Comparison of ENCODE assay signal across 8 cellular contexts in the genomic region with DNA sequence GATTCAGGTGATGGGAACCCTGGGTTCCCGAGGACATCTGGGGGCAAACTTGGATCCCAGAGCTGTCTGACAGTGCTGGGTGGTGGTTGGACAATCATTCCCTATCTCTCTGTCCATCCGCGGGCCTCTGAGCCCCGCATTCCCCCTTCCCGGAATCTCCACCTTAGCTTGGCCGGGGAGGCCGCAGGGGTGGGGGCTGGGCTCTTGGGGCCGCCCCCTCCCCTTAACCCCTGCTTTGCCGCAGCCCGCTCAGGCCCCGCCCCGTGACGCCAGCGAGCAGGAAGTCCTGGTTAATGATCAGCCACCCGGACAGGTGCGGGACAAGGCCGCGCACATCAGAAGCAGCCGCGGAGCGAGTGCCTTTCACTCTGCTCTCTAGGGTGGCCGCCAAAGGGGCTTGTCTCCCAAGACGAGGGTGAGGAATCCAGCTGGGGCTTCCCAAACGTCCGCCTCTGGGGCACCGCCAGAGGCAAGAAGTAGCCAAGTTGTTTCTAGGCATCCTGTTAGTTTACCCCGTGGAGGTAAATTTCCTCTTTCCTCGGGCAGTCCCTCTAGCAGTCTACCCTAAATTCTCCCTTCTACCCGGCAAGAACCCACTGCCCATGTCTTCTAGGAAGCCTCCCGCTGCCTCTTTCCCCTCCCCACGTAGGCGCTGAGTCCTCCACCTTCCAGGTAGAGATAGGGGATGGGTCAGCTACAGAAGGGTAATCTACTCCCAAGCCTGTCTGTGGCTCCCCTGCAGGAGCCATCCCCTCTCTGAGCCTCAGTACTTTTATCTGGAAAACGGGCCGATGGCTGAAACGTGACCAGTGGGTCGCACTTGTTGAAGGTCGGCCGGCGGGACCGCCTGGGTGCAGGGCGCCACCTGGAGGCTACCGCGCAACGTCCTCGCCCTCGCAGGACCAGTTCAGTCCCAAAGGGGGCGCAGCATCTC. TPM values are rescaled to one million over a fixed set of nuclear protein-coding genes. Genes with fewer than 3 reads are reported as not detected.
DNase-seq lines count a peak whose midpoint lies in the region; ATAC-seq and TF ChIP-seq lines count a peak whose summit lies in the region.

No MANE protein-coding gene starts in this region.

- peak overlapping the region; percentile 99 for H3K4me2 ChIP-seq in OCI-LY1 (ENCODE audit: low read length)

- no peaks in the 10 kb centered on the region for H3K27me3 ChIP-seq in OCI-LY1 (ENCODE audit: insufficient read depth, low read length)

- no peaks in the 10 kb centered on the region for H3K9me3 ChIP-seq in OCI-LY1 (ENCODE audit: low read length)

- DNase-seq in DMS153 treated with DMSO at 0.1 percent for 48 hours (lab: John Stamatoyannopoulos, UW; ENCODE audit: unreplicated experiment) (peak; percentile 62), activated T-cell treated with anti-CD3 and anti-CD28 coated beads for 1 hour (ENCODE audit: low read depth) (peak; percentile 68), epithelial cell of proximal tubule (ENCODE audit: low read depth) (no peak), mucosa of gallbladder (ENCODE audit: low spot score) (peak; percentile 88), mesenteric fat pad (ENCODE audit: low spot score) (no peak)
- peak; percentile 79 for DNase-seq in stimulated activated CD8-positive, alpha-beta memory T cell treated with anti-CD3 and anti-CD28 coated beads, Interleukin-2, amount 100 ng/mL, for 48 hours (ENCODE audit: low read depth in 2 of 2)

- H4K20me1 ChIP-seq in OCI-LY1 (ENCODE audit: insufficient read depth, low read length) = no peaks in the 10 kb centered on the region

- peak overlapping the region; percentile 94 for H3K9ac ChIP-seq in OCI-LY1 (ENCODE audit: low read length)

- H3F3A ChIP-seq in OCI-LY1 (ENCODE audit: insufficient read depth, low read length) = no peaks in the 10 kb centered on the region

- H2AFZ ChIP-seq in OCI-LY1 (ENCODE audit: low read length) = no peak overlapping the region

- no peaks in the 10 kb centered on the region for H3K36me3 ChIP-seq in OCI-LY1 (ENCODE audit: insufficient read depth, low read length)

- H3K4me1 ChIP-seq in OCI-LY1 (ENCODE audit: insufficient read depth, low read length, severe bottlenecking) = peaks cover 41% of the 10 kb centered on the region

- H3K4me3 ChIP-seq in OCI-LY1 (ENCODE audit: low read depth, low read length, poor library complexity, severe bottlenecking) = peak overlapping the region; percentile 83
- H3K4me3 ChIP-seq in epithelial cell of proximal tubule (ENCODE audit: low read depth, low read length) = peak overlapping the region; percentile 72

- no peaks in the 10 kb centered on the region for H3K79me2 ChIP-seq in OCI-LY1 (ENCODE audit: insufficient read depth, low read length)

- peak overlapping the region; percentile 18 for H3K27ac ChIP-seq in OCI-LY1 (ENCODE audit: low read depth, low read length, poor library complexity, severe bottlenecking)

- ATAC-seq in HG02885 (IDR thresholded peaks at IDR 0.05; ENCODE audit: poor library complexity, unreplicated experiment) = peak; percentile 33

- peak; percentile 100 for TF ChIP-seq CTCF in OCI-LY1 (IDR thresholded peaks at IDR 0.05; ENCODE audit: low read length)
- peak; percentile 100 for TF ChIP-seq CTCF in epithelial cell of proximal tubule (conservative IDR thresholded peaks at IDR 0.05; ENCODE audit: low read depth, low read length)

- no peaks in the 10 kb centered on the region for H3K9me2 ChIP-seq in OCI-LY1 (ENCODE audit: low read depth, low read length)

RNA-seq across cellular contexts. Expression of a gene that starts 3.0 kb away (rescaled TPM):
- total RNA-seq in epithelial cell of proximal tubule (26.8 and 31.2 TPM in 2 replicates), mucosa of gallbladder (44.4 TPM), mesenteric fat pad (14.0 TPM)

RNA-seq across cellular contexts. Expression of a gene that starts 18.8 kb away (rescaled TPM):
- total RNA-seq in epithelial cell of proximal tubule = 1.1 and 2.8 TPM in 2 replicates
- 10.1 TPM for total RNA-seq in mucosa of gallbladder
- total RNA-seq in mesenteric fat pad = not detected

RNA-seq across cellular contexts. Expression of a gene that starts 19.5 kb away (rescaled TPM):
- total RNA-seq in epithelial cell of proximal tubule = 1.3 and 2.0 TPM in 2 replicates
- total RNA-seq in mucosa of gallbladder = 13.0 TPM
- 10.2 TPM for total RNA-seq in mesenteric fat pad

RNA-seq across cellular contexts. Expression of a gene that starts 20.0 kb away (rescaled TPM):
- total RNA-seq in epithelial cell of proximal tubule = 22.9 and 26.0 TPM in 2 replicates
- total RNA-seq in mucosa of gallbladder = 72.6 TPM
- 52.8 TPM for total RNA-seq in mesenteric fat pad

RNA-seq across cellular contexts. Expression of a gene that starts 31.7 kb away (rescaled TPM):
- total RNA-seq in epithelial cell of proximal tubule (not detected in 2 replicates), mucosa of gallbladder (not detected), mesenteric fat pad (not detected)

Comparison
In these comparisons a context has a peak if more than half of its experiments do, and no peak if none do; other contexts are left out.
1. DNase-seq: peak in DMS153 treated with DMSO at 0.1 percent for 48 hours (single experiment), activated T-cell treated with anti-CD3 and anti-CD28 coated beads for 1 hour (single experiment), mucosa of gallbladder (single experiment) and stimulated activated CD8-positive, alpha-beta memory T cell treated with anti-CD3 and anti-CD28 coated beads, Interleukin-2, amount 100 ng/mL, for 48 hours (2 of 2); none in epithelial cell of proximal tubule (single experiment) and mesenteric fat pad (single experiment).